1 cellular context compared by ENCODE assay signal in the genomic region with DNA sequence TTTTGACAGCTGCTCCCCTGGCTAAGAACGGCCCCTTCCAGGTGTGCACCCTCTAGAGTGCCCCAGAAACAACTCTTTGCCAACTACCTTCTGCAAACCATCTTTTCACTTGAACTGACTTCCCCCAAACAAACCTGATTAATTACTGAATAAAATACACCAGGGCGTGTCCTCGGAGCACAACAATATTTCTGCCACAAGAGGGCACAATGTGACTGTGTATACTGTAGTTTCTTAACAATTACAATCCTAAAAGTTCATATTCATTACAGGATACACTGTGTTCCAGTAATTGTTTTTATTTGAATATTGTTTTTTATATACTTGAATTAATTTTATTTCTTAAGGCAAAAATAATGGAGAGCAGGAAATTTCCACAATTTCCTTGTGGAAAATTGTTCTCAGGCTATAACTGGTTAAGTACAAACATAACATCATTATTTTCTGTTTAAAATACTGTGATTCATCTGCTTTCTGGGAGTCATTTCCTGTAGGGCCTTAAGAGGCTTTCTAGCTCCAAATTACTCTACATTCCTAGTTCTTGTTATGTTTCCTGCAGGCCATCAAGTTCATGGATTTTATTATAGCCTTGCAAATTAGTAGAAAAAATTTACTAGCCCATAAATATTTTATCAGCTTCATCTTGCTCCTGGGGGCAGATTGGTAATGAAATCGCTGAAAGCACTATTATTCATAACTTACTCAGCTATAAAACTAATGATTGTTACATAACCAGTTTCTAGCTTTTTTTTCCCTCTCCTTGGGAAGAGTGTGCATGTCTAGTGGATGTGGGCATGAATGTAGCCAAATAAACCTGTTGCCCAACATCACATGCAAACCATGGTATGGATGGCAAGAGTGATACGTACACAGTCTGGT.
TF ChIP-seq lines count a peak whose summit lies in the region.

No MANE protein-coding gene starts in this region.

TF ChIP-seq in GM23338, 12 proteins besides CTCF, POLR2A, EP300 and RAD21 (continued from another document):
- TF ChIP-seq, protein P1, sequence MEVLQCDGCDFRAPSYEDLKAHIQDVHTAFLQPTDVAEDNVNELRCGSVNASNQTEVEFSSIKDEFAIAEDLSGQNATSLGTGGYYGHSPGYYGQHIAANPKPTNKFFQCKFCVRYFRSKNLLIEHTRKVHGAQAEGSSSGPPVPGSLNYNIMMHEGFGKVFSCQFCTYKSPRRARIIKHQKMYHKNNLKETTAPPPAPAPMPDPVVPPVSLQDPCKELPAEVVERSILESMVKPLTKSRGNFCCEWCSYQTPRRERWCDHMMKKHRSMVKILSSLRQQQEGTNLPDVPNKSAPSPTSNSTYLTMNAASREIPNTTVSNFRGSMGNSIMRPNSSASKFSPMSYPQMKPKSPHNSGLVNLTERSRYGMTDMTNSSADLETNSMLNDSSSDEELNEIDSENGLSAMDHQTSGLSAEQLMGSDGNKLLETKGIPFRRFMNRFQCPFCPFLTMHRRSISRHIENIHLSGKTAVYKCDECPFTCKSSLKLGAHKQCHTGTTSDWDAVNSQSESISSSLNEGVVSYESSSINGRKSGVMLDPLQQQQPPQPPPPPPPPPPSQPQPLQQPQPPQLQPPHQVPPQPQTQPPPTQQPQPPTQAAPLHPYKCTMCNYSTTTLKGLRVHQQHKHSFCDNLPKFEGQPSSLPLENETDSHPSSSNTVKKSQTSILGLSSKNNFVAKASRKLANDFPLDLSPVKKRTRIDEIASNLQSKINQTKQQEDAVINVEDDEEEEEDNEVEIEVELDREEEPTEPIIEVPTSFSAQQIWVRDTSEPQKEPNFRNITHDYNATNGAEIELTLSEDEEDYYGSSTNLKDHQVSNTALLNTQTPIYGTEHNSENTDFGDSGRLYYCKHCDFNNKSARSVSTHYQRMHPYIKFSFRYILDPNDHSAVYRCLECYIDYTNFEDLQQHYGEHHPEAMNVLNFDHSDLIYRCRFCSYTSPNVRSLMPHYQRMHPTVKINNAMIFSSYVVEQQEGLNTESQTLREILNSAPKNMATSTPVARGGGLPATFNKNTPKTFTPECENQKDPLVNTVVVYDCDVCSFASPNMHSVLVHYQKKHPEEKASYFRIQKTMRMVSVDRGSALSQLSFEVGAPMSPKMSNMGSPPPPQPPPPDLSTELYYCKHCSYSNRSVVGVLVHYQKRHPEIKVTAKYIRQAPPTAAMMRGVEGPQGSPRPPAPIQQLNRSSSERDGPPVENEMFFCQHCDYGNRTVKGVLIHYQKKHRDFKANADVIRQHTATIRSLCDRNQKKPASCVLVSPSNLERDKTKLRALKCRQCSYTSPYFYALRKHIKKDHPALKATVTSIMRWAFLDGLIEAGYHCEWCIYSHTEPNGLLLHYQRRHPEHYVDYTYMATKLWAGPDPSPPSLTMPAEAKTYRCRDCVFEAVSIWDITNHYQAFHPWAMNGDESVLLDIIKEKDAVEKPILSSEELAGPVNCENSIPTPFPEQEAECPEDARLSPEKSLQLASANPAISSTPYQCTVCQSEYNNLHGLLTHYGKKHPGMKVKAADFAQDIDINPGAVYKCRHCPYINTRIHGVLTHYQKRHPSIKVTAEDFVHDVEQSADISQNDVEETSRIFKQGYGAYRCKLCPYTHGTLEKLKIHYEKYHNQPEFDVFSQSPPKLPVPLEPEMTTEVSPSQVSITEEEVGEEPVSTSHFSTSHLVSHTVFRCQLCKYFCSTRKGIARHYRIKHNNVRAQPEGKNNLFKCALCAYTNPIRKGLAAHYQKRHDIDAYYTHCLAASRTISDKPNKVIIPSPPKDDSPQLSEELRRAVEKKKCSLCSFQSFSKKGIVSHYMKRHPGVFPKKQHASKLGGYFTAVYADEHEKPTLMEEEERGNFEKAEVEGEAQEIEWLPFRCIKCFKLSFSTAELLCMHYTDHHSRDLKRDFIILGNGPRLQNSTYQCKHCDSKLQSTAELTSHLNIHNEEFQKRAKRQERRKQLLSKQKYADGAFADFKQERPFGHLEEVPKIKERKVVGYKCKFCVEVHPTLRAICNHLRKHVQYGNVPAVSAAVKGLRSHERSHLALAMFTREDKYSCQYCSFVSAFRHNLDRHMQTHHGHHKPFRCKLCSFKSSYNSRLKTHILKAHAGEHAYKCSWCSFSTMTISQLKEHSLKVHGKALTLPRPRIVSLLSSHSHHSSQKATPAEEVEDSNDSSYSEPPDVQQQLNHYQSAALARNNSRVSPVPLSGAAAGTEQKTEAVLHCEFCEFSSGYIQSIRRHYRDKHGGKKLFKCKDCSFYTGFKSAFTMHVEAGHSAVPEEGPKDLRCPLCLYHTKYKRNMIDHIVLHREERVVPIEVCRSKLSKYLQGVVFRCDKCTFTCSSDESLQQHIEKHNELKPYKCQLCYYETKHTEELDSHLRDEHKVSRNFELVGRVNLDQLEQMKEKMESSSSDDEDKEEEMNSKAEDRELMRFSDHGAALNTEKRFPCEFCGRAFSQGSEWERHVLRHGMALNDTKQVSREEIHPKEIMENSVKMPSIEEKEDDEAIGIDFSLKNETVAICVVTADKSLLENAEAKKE (CRISPR knock-in tag; IDR thresholded peaks at IDR 0.05) = no peak
- TF ChIP-seq, protein P2, sequence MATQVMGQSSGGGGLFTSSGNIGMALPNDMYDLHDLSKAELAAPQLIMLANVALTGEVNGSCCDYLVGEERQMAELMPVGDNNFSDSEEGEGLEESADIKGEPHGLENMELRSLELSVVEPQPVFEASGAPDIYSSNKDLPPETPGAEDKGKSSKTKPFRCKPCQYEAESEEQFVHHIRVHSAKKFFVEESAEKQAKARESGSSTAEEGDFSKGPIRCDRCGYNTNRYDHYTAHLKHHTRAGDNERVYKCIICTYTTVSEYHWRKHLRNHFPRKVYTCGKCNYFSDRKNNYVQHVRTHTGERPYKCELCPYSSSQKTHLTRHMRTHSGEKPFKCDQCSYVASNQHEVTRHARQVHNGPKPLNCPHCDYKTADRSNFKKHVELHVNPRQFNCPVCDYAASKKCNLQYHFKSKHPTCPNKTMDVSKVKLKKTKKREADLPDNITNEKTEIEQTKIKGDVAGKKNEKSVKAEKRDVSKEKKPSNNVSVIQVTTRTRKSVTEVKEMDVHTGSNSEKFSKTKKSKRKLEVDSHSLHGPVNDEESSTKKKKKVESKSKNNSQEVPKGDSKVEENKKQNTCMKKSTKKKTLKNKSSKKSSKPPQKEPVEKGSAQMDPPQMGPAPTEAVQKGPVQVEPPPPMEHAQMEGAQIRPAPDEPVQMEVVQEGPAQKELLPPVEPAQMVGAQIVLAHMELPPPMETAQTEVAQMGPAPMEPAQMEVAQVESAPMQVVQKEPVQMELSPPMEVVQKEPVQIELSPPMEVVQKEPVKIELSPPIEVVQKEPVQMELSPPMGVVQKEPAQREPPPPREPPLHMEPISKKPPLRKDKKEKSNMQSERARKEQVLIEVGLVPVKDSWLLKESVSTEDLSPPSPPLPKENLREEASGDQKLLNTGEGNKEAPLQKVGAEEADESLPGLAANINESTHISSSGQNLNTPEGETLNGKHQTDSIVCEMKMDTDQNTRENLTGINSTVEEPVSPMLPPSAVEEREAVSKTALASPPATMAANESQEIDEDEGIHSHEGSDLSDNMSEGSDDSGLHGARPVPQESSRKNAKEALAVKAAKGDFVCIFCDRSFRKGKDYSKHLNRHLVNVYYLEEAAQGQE (IDR thresholded peaks at IDR 0.05; ENCODE audit: unreplicated experiment) = no peak
